ENCODE assay signal across 25 cellular contexts in genomic region chr10:84226616-84227015, GRCh38. TPM values are rescaled to one million over a fixed set of nuclear protein-coding genes. Genes with fewer than 3 reads are reported as not detected.
A peak's percentile ranks its signal among the peaks of the same experiment; 100 is the strongest.
DNase-seq lines count a peak whose midpoint lies in the region; ATAC-seq, FAIRE-seq and TF ChIP-seq lines count a peak whose summit lies in the region.
"Had no signal": no experiment of that assay in that cellular context is flagged by ENCODE, and none has a peak within 500 bp of the region (broad histone marks: within the 10 kb centered on the region; RNA-seq: fewer than 3 reads in every experiment).

No MANE protein-coding gene starts in this region.

- no peak overlapping the region for H2AFZ ChIP-seq in neural progenitor cell (replicated peaks)

- no peak for ATAC-seq in HG02973 (IDR thresholded peaks at IDR 0.05; ENCODE audit: unreplicated experiment)
- no peak for ATAC-seq in HG03432 (IDR thresholded peaks at IDR 0.05; ENCODE audit: unreplicated experiment)

- H3F3A ChIP-seq in neural progenitor cell (ENCODE audit: low read depth) = peaks cover 7% of the 10 kb centered on the region

- no peak overlapping the region for H3K4me3 ChIP-seq in neural progenitor cell
- H3K4me3 ChIP-seq: BLaER1 had no signal

- H3K9ac ChIP-seq in neural progenitor cell = no peak overlapping the region
- H3K9ac ChIP-seq: BLaER1 had no signal

- no peak overlapping the region for H3K4me3 Mint-ChIP-seq in neural progenitor cell
- no peak overlapping the region for H3K4me3 Mint-ChIP-seq in activated naive CD4-positive, alpha-beta T cell treated with anti-CD3 and anti-CD28 coated beads for 36 hours
- H3K4me3 Mint-ChIP-seq: CD14-positive monocyte; CD4-positive, alpha-beta memory T cell; CD4-positive, CD25-positive, alpha-beta regulatory T cell; CD8-positive, alpha-beta memory T cell had no signal

- H3K36me3 Mint-ChIP-seq in neural progenitor cell = no peaks in the 10 kb centered on the region
- no peaks in the 10 kb centered on the region for H3K36me3 Mint-ChIP-seq in activated naive CD4-positive, alpha-beta T cell treated with anti-CD3 and anti-CD28 coated beads for 36 hours (ENCODE audit: low read depth)
- H3K36me3 Mint-ChIP-seq: CD14-positive monocyte; CD4-positive, alpha-beta memory T cell; CD4-positive, CD25-positive, alpha-beta regulatory T cell; CD8-positive, alpha-beta memory T cell had no signal

- no peaks in the 10 kb centered on the region for H3K79me2 ChIP-seq in neural progenitor cell (ENCODE audit: low read depth)

- peak; percentile 93 for FAIRE-seq in D721Med (lab: Jason Lieb, UNC)
- FAIRE-seq: A204.1, G401.6, GM12891, GM19239 had no signal

- peaks cover 16% of the 10 kb centered on the region for H3K4me1 ChIP-seq in neural progenitor cell
- H3K4me1 ChIP-seq: BE2C, BLaER1 had no signal

- no peak overlapping the region for H3K27ac Mint-ChIP-seq in neural progenitor cell
- no peak overlapping the region for H3K27ac Mint-ChIP-seq in activated naive CD4-positive, alpha-beta T cell treated with anti-CD3 and anti-CD28 coated beads for 36 hours
- H3K27ac Mint-ChIP-seq: CD14-positive monocyte; CD4-positive, alpha-beta memory T cell; CD4-positive, CD25-positive, alpha-beta regulatory T cell had no signal

- H3K4me1 Mint-ChIP-seq in neural progenitor cell = peaks cover 8% of the 10 kb centered on the region
- H3K4me1 Mint-ChIP-seq in activated naive CD4-positive, alpha-beta T cell treated with anti-CD3 and anti-CD28 coated beads for 36 hours (ENCODE audit: low read depth) = no peaks in the 10 kb centered on the region
- H3K4me1 Mint-ChIP-seq: CD14-positive monocyte; CD4-positive, alpha-beta memory T cell; CD4-positive, CD25-positive, alpha-beta regulatory T cell; CD8-positive, alpha-beta memory T cell had no signal

- no peak overlapping the region for H3K27ac ChIP-seq in neural progenitor cell
- H3K27ac ChIP-seq: BLaER1 had no signal

- DNase-seq in D721Med (ENCODE audit: insufficient read length, low spot score) (no peak), NCI-H82 treated with DMSO at 0.1 percent for 48 hours (lab: John Stamatoyannopoulos, UW; ENCODE audit: unreplicated experiment) (peak; percentile 76), neural progenitor cell (ENCODE audit: low spot score) (peak; percentile 54), KG1 (lab: John Stamatoyannopoulos, UW) (no peak)
- DNase-seq in activated naive CD4-positive, alpha-beta T cell treated with anti-CD3 and anti-CD28 coated beads for 36 hours = no peak
- DNase-seq: 8988T; ACHN; BE2C; C1 segment of cervical spinal cord; Calu3; CD4-positive, alpha-beta memory T cell; CD4-positive, CD25-positive, alpha-beta regulatory T cell; CD8-positive, alpha-beta memory T cell; COR-L47; DMS79 treated with DMSO at 0.1 percent for 48 hours; GF-D8 had no signal

- H4K20me1 ChIP-seq in neural progenitor cell (ENCODE audit: low read depth) = no peaks in the 10 kb centered on the region
- H4K20me1 ChIP-seq: BLaER1 had no signal

- peak overlapping the region; percentile 39 for H3K4me2 ChIP-seq in neural progenitor cell
- H3K4me2 ChIP-seq: BLaER1 had no signal

- no peaks in the 10 kb centered on the region for H3K9me3 Mint-ChIP-seq in neural progenitor cell
- H3K9me3 Mint-ChIP-seq in activated naive CD4-positive, alpha-beta T cell treated with anti-CD3 and anti-CD28 coated beads for 36 hours = no peaks in the 10 kb centered on the region
- H3K9me3 Mint-ChIP-seq: CD4-positive, alpha-beta memory T cell; CD4-positive, CD25-positive, alpha-beta regulatory T cell; CD8-positive, alpha-beta memory T cell had no signal

- CTCF ChIA-PET in activated naive CD4-positive, alpha-beta T cell treated with anti-CD3 and anti-CD28 coated beads for 36 hours (lab: Charles Lee) = interaction anchor here (0.6 to 1.4 kb wide), 2 partner anchors 11 to 292 kb away, joined by 3 to 4 read pairs; no protein-coding TSS in a partner anchor

- H3K27me3 ChIP-seq in neural progenitor cell = no peaks in the 10 kb centered on the region
- H3K27me3 ChIP-seq: BE2C, BLaER1 had no signal

- H3K27me3 Mint-ChIP-seq in neural progenitor cell (ENCODE audit: insufficient read depth, low read depth) = peaks cover 11% of the 10 kb centered on the region
- H3K27me3 Mint-ChIP-seq in activated naive CD4-positive, alpha-beta T cell treated with anti-CD3 and anti-CD28 coated beads for 36 hours (ENCODE audit: low read depth) = peaks cover 16% of the 10 kb centered on the region
- H3K27me3 Mint-ChIP-seq: CD4-positive, CD25-positive, alpha-beta regulatory T cell had no signal

- H3K36me3 ChIP-seq in neural progenitor cell = no peaks in the 10 kb centered on the region
- H3K36me3 ChIP-seq: BE2C, BLaER1 had no signal

- intact Hi-C loops in activated naive CD4-positive, alpha-beta T cell treated with anti-CD3 and anti-CD28 coated beads for 36 hours (cut with micrococcal nuclease) = no loop called here

- TF ChIP-seq CTCF in D721Med (IDR thresholded peaks at IDR 0.05; ENCODE audit: insufficient read depth, missing control alignments) (no peak), neural progenitor cell (IDR thresholded peaks at IDR 0.05) (no peak)

- no peaks in the 10 kb centered on the region for H3K9me3 ChIP-seq in neural progenitor cell (ENCODE audit: low read depth)
- H3K9me3 ChIP-seq: BE2C, BLaER1 had no signal

RNA-seq across cellular contexts. Expression of gene LRIT2, which starts 1.3 kb away (rescaled TPM):
- not detected in 2 replicates for total RNA-seq in neural progenitor cell (ENCODE audit: low replicate concordance)
- total RNA-seq in activated naive CD4-positive, alpha-beta T cell treated with anti-CD3 and anti-CD28 coated beads for 36 hours = not detected
- total RNA-seq: A673; Calu3; CD4-positive, alpha-beta memory T cell; CD4-positive, CD25-positive, alpha-beta regulatory T cell; CD8-positive, alpha-beta memory T cell had no signal

RNA-seq across cellular contexts. Expression of gene LRIT1, which starts 14.7 kb away (rescaled TPM):
- not detected in 2 replicates for total RNA-seq in neural progenitor cell (ENCODE audit: low replicate concordance)
- not detected for total RNA-seq in activated naive CD4-positive, alpha-beta T cell treated with anti-CD3 and anti-CD28 coated beads for 36 hours
- total RNA-seq: A673; Calu3; CD4-positive, alpha-beta memory T cell; CD4-positive, CD25-positive, alpha-beta regulatory T cell; CD8-positive, alpha-beta memory T cell had no signal

RNA-seq across cellular contexts. Expression of gene RGR, which starts 18.2 kb away (rescaled TPM):
- total RNA-seq in neural progenitor cell (ENCODE audit: low replicate concordance) = 0.71 and 1.9 TPM in 2 replicates
- not detected for total RNA-seq in activated naive CD4-positive, alpha-beta T cell treated with anti-CD3 and anti-CD28 coated beads for 36 hours
- total RNA-seq: A673; Calu3; CD4-positive, alpha-beta memory T cell; CD4-positive, CD25-positive, alpha-beta regulatory T cell; CD8-positive, alpha-beta memory T cell had no signal

RNA-seq across cellular contexts. Expression of gene CDHR1, which starts 32.3 kb away (rescaled TPM):
- 1.4 and 2.7 TPM in 2 replicates for total RNA-seq in neural progenitor cell (ENCODE audit: low replicate concordance)
- total RNA-seq in activated naive CD4-positive, alpha-beta T cell treated with anti-CD3 and anti-CD28 coated beads for 36 hours = 1 to 10 TPM in 1 of 2 experiments, under 1 TPM in 1; 0.37 to 1.4 TPM
- total RNA-seq: A673, Calu3 had no signal

RNA-seq across cellular contexts. Expression of gene GPR15LG, which starts 53.0 kb away (rescaled TPM):
- not detected in 2 replicates for total RNA-seq in neural progenitor cell (ENCODE audit: low replicate concordance)
- total RNA-seq in activated naive CD4-positive, alpha-beta T cell treated with anti-CD3 and anti-CD28 coated beads for 36 hours = not detected
- total RNA-seq: A673; Calu3; CD4-positive, alpha-beta memory T cell; CD4-positive, CD25-positive, alpha-beta regulatory T cell; CD8-positive, alpha-beta memory T cell had no signal

Comparison
In these comparisons a context has a peak if more than half of its experiments do, and no peak if none do; other contexts are left out.
1. DNase-seq: peak in NCI-H82 treated with DMSO at 0.1 percent for 48 hours (single experiment) and neural progenitor cell (single experiment); none in D721Med (single experiment), KG1 (single experiment) and activated naive CD4-positive, alpha-beta T cell treated with anti-CD3 and anti-CD28 coated beads for 36 hours (single experiment).